In the genomic region with DNA sequence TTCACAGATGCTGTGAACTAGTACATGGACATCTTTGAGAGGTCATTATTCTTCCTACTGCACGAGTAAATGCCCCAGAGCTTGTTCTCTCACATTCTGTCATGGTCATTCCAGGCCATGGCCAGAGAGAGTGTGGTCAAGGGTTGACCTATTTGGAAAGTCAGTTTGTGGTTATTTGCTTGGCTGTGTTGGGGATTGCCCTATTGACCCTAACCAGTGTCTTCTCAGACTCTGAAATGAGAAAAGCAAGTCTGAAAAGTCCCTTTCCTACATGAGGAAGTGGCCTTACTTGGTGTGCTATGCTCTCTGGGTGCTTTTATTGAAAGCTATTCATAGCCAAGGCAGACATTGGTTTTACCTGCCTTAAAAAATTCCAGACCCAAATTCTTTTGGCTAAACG, we compare ENCODE assay signal across 14 cellular contexts. TPM values are rescaled to one million over a fixed set of nuclear protein-coding genes. Genes with fewer than 3 reads are reported as not detected.
A peak's percentile ranks its signal among the peaks of the same experiment; 100 is the strongest.
DNase-seq lines count a peak whose midpoint lies in the region; ATAC-seq and TF ChIP-seq lines count a peak whose summit lies in the region.
"Had no signal": no experiment of that assay in that cellular context is flagged by ENCODE, and none has a peak within 500 bp of the region (broad histone marks: within the 10 kb centered on the region; RNA-seq: fewer than 3 reads in every experiment).

No MANE protein-coding gene starts in this region.

- TF ChIP-seq CTCF in GM23338 (conservative IDR thresholded peaks at IDR 0.05; ENCODE audit: low read depth in 2 of 2) = no peak

- H3K4me3 Mint-ChIP-seq in GM23338 = no peak overlapping the region
- H3K4me3 Mint-ChIP-seq: activated naive CD4-positive, alpha-beta T cell treated with anti-CD3 and anti-CD28 coated beads for 36 hours; CD4-positive, alpha-beta memory T cell; naive thymus-derived CD8-positive, alpha-beta T cell had no signal

- no peaks in the 10 kb centered on the region for H3K36me3 ChIP-seq in GM23338 (ENCODE audit: insufficient read depth)

- H3F3A ChIP-seq in GM23338 (replicated peaks; ENCODE audit: low read depth) = no peaks in the 10 kb centered on the region

- no peak overlapping the region for H3K4me2 ChIP-seq in GM23338

- H3K79me2 ChIP-seq in GM23338 (replicated peaks; ENCODE audit: insufficient read depth) = no peaks in the 10 kb centered on the region

- H3K27ac Mint-ChIP-seq in GM23338 = no peak overlapping the region
- H3K27ac Mint-ChIP-seq: activated naive CD4-positive, alpha-beta T cell treated with anti-CD3 and anti-CD28 coated beads for 36 hours; CD4-positive, alpha-beta memory T cell; IgD-negative memory B cell had no signal

- no peaks in the 10 kb centered on the region for H3K27me3 ChIP-seq in GM23338 (ENCODE audit: insufficient read depth)

- no peak overlapping the region for H3K4me3 ChIP-seq in GM23338

- ATAC-seq in GM18861 (IDR thresholded peaks at IDR 0.05; ENCODE audit: unreplicated experiment) (peak; percentile 85), GM21619 (IDR thresholded peaks at IDR 0.05; ENCODE audit: unreplicated experiment) (peak; percentile 83), HG03342 (IDR thresholded peaks at IDR 0.05; ENCODE audit: unreplicated experiment) (peak; percentile 66), left lobe of liver (peak; percentile 66), GM23338 (no peak)
- ATAC-seq: naive thymus-derived CD8-positive, alpha-beta T cell had no signal

- H3K9me3 Mint-ChIP-seq in GM23338 = peaks cover 16% of the 10 kb centered on the region
- H3K9me3 Mint-ChIP-seq: activated naive CD4-positive, alpha-beta T cell treated with anti-CD3 and anti-CD28 coated beads for 36 hours had no signal

- no peak overlapping the region for H3K27ac ChIP-seq in GM23338 (ENCODE audit: low read depth)

- H2AFZ ChIP-seq in GM23338 = no peak overlapping the region

- DNase-seq in left lobe of liver (ENCODE audit: low spot score) (no peak), GM23338 (ENCODE audit: low spot score) (no peak), NCI-H2227 treated with DMSO at 0.1 percent for 48 hours (lab: John Stamatoyannopoulos, UW) (no peak), pons (ENCODE audit: low spot score) (no peak), NCI-H1105 treated with DMSO at 0.1 percent for 48 hours (lab: John Stamatoyannopoulos, UW) (no peak)
- DNase-seq: activated naive CD4-positive, alpha-beta T cell treated with anti-CD3 and anti-CD28 coated beads for 36 hours; CD4-positive, alpha-beta memory T cell; cerebellar nuclear complex; naive thymus-derived CD8-positive, alpha-beta T cell; T1000 had no signal

- no peaks in the 10 kb centered on the region for H4K20me1 ChIP-seq in GM23338 (replicated peaks; ENCODE audit: insufficient read depth)

- peaks cover 7% of the 10 kb centered on the region; the same call in 1 of the 2 replicates for H3K9me2 ChIP-seq in GM23338 (ENCODE audit: insufficient read depth)

- H3K36me3 Mint-ChIP-seq in GM23338 (ENCODE audit: low read depth) = peaks cover 7% of the 10 kb centered on the region; the same call in 2 of the 3 replicates
- H3K36me3 Mint-ChIP-seq: CD4-positive, alpha-beta memory T cell had no signal

- H3K4me1 Mint-ChIP-seq in GM23338 = peaks cover 36% of the 10 kb centered on the region

- peaks cover 9% of the 10 kb centered on the region for H3K27me3 Mint-ChIP-seq in GM23338 (ENCODE audit: insufficient read depth, low read depth, poor library complexity)

- peaks cover 20% of the 10 kb centered on the region for H3K4me1 ChIP-seq in GM23338 (ENCODE audit: insufficient read depth)

TF ChIP-seq in GM23338, 12 proteins besides CTCF, POLR2A, EP300 and RAD21 (continues in another document):
- TF ChIP-seq CREB1 (CRISPR knock-in tag; IDR thresholded peaks at IDR 0.05; ENCODE audit: low read depth) (no peak), EZH2phosphoT487 (IDR thresholded peaks at IDR 0.05; ENCODE audit: unreplicated experiment) (no peak), POLR2AphosphoS5 (IDR thresholded peaks at IDR 0.05; ENCODE audit: low read depth) (no peak), ZNF331 (CRISPR knock-in tag; IDR thresholded peaks at IDR 0.05; ENCODE audit: low read depth) (no peak)
- TF ChIP-seq, protein P1, sequence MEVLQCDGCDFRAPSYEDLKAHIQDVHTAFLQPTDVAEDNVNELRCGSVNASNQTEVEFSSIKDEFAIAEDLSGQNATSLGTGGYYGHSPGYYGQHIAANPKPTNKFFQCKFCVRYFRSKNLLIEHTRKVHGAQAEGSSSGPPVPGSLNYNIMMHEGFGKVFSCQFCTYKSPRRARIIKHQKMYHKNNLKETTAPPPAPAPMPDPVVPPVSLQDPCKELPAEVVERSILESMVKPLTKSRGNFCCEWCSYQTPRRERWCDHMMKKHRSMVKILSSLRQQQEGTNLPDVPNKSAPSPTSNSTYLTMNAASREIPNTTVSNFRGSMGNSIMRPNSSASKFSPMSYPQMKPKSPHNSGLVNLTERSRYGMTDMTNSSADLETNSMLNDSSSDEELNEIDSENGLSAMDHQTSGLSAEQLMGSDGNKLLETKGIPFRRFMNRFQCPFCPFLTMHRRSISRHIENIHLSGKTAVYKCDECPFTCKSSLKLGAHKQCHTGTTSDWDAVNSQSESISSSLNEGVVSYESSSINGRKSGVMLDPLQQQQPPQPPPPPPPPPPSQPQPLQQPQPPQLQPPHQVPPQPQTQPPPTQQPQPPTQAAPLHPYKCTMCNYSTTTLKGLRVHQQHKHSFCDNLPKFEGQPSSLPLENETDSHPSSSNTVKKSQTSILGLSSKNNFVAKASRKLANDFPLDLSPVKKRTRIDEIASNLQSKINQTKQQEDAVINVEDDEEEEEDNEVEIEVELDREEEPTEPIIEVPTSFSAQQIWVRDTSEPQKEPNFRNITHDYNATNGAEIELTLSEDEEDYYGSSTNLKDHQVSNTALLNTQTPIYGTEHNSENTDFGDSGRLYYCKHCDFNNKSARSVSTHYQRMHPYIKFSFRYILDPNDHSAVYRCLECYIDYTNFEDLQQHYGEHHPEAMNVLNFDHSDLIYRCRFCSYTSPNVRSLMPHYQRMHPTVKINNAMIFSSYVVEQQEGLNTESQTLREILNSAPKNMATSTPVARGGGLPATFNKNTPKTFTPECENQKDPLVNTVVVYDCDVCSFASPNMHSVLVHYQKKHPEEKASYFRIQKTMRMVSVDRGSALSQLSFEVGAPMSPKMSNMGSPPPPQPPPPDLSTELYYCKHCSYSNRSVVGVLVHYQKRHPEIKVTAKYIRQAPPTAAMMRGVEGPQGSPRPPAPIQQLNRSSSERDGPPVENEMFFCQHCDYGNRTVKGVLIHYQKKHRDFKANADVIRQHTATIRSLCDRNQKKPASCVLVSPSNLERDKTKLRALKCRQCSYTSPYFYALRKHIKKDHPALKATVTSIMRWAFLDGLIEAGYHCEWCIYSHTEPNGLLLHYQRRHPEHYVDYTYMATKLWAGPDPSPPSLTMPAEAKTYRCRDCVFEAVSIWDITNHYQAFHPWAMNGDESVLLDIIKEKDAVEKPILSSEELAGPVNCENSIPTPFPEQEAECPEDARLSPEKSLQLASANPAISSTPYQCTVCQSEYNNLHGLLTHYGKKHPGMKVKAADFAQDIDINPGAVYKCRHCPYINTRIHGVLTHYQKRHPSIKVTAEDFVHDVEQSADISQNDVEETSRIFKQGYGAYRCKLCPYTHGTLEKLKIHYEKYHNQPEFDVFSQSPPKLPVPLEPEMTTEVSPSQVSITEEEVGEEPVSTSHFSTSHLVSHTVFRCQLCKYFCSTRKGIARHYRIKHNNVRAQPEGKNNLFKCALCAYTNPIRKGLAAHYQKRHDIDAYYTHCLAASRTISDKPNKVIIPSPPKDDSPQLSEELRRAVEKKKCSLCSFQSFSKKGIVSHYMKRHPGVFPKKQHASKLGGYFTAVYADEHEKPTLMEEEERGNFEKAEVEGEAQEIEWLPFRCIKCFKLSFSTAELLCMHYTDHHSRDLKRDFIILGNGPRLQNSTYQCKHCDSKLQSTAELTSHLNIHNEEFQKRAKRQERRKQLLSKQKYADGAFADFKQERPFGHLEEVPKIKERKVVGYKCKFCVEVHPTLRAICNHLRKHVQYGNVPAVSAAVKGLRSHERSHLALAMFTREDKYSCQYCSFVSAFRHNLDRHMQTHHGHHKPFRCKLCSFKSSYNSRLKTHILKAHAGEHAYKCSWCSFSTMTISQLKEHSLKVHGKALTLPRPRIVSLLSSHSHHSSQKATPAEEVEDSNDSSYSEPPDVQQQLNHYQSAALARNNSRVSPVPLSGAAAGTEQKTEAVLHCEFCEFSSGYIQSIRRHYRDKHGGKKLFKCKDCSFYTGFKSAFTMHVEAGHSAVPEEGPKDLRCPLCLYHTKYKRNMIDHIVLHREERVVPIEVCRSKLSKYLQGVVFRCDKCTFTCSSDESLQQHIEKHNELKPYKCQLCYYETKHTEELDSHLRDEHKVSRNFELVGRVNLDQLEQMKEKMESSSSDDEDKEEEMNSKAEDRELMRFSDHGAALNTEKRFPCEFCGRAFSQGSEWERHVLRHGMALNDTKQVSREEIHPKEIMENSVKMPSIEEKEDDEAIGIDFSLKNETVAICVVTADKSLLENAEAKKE (CRISPR knock-in tag; IDR thresholded peaks at IDR 0.05) = no peak
- TF ChIP-seq, protein P2, sequence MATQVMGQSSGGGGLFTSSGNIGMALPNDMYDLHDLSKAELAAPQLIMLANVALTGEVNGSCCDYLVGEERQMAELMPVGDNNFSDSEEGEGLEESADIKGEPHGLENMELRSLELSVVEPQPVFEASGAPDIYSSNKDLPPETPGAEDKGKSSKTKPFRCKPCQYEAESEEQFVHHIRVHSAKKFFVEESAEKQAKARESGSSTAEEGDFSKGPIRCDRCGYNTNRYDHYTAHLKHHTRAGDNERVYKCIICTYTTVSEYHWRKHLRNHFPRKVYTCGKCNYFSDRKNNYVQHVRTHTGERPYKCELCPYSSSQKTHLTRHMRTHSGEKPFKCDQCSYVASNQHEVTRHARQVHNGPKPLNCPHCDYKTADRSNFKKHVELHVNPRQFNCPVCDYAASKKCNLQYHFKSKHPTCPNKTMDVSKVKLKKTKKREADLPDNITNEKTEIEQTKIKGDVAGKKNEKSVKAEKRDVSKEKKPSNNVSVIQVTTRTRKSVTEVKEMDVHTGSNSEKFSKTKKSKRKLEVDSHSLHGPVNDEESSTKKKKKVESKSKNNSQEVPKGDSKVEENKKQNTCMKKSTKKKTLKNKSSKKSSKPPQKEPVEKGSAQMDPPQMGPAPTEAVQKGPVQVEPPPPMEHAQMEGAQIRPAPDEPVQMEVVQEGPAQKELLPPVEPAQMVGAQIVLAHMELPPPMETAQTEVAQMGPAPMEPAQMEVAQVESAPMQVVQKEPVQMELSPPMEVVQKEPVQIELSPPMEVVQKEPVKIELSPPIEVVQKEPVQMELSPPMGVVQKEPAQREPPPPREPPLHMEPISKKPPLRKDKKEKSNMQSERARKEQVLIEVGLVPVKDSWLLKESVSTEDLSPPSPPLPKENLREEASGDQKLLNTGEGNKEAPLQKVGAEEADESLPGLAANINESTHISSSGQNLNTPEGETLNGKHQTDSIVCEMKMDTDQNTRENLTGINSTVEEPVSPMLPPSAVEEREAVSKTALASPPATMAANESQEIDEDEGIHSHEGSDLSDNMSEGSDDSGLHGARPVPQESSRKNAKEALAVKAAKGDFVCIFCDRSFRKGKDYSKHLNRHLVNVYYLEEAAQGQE (IDR thresholded peaks at IDR 0.05; ENCODE audit: unreplicated experiment) = no peak

RNA-seq across cellular contexts. Expression of a gene that starts 26.6 kb away (rescaled TPM):
- 0.45 TPM for total RNA-seq in left lobe of liver
- total RNA-seq in GM23338 (2014; rRNA removed; shearing (Covaris generic)) = 1.2 and 1.5 TPM in 2 replicates
- 0.92 and 1.1 TPM in 2 replicates for polyA plus RNA-seq in GM23338 (2016; fragmentation: Nextera tagmentation; extraction: Ambion mirVana)
